8 cellular contexts compared by ENCODE assay signal in the genomic region with DNA sequence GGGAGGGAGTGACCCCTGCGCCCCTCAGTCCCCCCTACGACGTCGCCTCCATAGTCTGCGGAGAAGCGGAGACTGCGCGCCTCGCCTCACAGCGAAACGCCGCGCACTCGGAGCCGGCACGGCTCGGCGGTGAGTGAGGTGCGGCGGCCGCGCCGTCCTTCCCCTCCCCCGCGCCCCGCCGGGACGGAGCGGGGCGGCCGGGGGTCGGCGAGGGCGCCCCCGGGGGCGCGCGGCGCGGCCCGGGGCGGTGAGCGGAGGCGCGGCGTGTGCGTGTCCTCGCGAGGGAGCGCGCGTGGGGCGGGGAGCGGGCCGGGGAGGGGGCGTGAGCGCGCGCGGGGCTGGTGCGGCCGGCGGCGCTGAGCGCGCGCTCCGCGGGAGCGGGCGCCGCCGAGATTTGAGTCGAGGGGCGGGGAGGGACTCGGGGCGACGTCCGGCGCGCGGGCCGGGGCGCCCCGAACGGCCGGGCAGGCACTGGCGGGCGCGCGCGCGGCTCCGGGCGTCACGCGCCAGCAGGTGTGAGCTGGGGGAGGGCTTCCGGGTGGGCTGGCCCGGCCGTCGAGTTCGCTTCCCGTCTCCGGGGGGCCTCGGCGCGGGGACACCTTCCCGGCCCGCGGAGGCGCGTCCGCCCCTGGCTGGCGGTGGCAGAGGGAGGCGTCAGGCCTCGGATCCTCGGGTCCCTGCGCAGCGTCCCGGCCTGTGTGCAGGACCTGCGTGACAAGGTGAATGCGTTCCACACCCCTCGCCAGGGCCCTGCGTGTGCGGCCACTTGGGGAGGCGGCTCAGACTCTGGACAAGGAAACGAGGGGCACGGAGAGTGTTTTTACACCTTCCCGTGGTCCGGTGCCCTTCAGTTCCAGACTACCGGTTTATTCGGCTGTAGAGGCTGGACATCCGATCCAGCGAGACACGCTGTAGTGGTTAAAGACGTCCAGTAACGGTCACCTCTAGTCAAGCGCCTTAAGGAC. TPM values are rescaled to one million over a fixed set of nuclear protein-coding genes. Genes with fewer than 3 reads are reported as not detected.
DNase-seq lines count a peak whose midpoint lies in the region; ATAC-seq and TF ChIP-seq lines count a peak whose summit lies in the region.

No MANE protein-coding gene starts in this region.

- H3K27ac Mint-ChIP-seq in activated T-cell treated with anti-CD3 and anti-CD28 coated beads, Interleukin-2, amount 50 U/mL, for 72 hours, result peak overlapping the region; percentile 95
- peak overlapping the region; percentile 96 for H3K27ac Mint-ChIP-seq in neural progenitor cell

- peak overlapping the region; percentile 89 for H2AFZ ChIP-seq in neural progenitor cell (replicated peaks)

- no peaks in the 10 kb centered on the region for H3K27me3 Mint-ChIP-seq in activated T-cell treated with anti-CD3 and anti-CD28 coated beads, Interleukin-2, amount 50 U/mL, for 72 hours (ENCODE audit: low read depth)
- peaks cover 11% of the 10 kb centered on the region for H3K27me3 Mint-ChIP-seq in neural progenitor cell (ENCODE audit: insufficient read depth, low read depth)

- H3F3A ChIP-seq in neural progenitor cell (ENCODE audit: low read depth), result peaks cover 13% of the 10 kb centered on the region

- peaks cover 61% of the 10 kb centered on the region for H3K4me1 Mint-ChIP-seq in activated T-cell treated with anti-CD3 and anti-CD28 coated beads, Interleukin-2, amount 50 U/mL, for 72 hours (ENCODE audit: low read depth)
- H3K4me1 Mint-ChIP-seq in neural progenitor cell, result peaks cover 16% of the 10 kb centered on the region

- peaks cover 49% of the 10 kb centered on the region for H3K79me2 ChIP-seq in neural progenitor cell (ENCODE audit: low read depth)

- H3K36me3 ChIP-seq in NT2/D1 (ENCODE audit: insufficient read depth, insufficient read length, low read length) (no peaks in the 10 kb centered on the region), neural progenitor cell (no peaks in the 10 kb centered on the region), stomach (no peaks in the 10 kb centered on the region)

- H3K27ac ChIP-seq in neural progenitor cell (peak overlapping the region; percentile 89), stomach (peak overlapping the region; percentile 92 to 98 (median 96))

- H3K9me3 ChIP-seq in NT2/D1 (ENCODE audit: insufficient read depth, low read length), result no peaks in the 10 kb centered on the region
- H3K9me3 ChIP-seq in neural progenitor cell (ENCODE audit: low read depth), result no peaks in the 10 kb centered on the region
- no peaks in the 10 kb centered on the region for H3K9me3 ChIP-seq in stomach

- peak overlapping the region; percentile 75 for H3K9ac ChIP-seq in NT2/D1 (ENCODE audit: insufficient read length, low read depth)
- peak overlapping the region; percentile 86 for H3K9ac ChIP-seq in neural progenitor cell

- H3K27me3 ChIP-seq in NT2/D1 (ENCODE audit: insufficient read depth, insufficient read length), result peaks cover 18% of the 10 kb centered on the region
- peaks cover 29% of the 10 kb centered on the region for H3K27me3 ChIP-seq in neural progenitor cell
- H3K27me3 ChIP-seq in stomach, result no peaks in the 10 kb centered on the region

- H3K9me3 Mint-ChIP-seq in activated T-cell treated with anti-CD3 and anti-CD28 coated beads, Interleukin-2, amount 50 U/mL, for 72 hours, result peaks cover 0 to 2% of the 10 kb centered on the region in 2 donors
- no peaks in the 10 kb centered on the region for H3K9me3 Mint-ChIP-seq in neural progenitor cell

- H3K4me2 ChIP-seq in neural progenitor cell, result peak overlapping the region; percentile 92

- H3K4me3 ChIP-seq in NT2/D1 (ENCODE audit: insufficient read length, low read depth) (peak overlapping the region; percentile 82), fibroblast of villous mesenchyme (ENCODE audit: low read depth, low read length) (peak overlapping the region; percentile 92), neural progenitor cell (peak overlapping the region; percentile 79), stomach (peak overlapping the region; percentile 80 to 95 (median 85))

- intact Hi-C loops in stomach (cut with DNase I; ENCODE audit: low total_unique reads), result no loop called here

- peak; percentile 20 for ATAC-seq in HG02798 (IDR thresholded peaks at IDR 0.05; ENCODE audit: poor library complexity, unreplicated experiment)
- peak; percentile 30 to 34 for ATAC-seq in activated T-cell treated with anti-CD3 and anti-CD28 coated beads, Interleukin-2, amount 50 U/mL, for 72 hours (replicated peaks in 1 of 2)

- peaks cover 49% of the 10 kb centered on the region for H4K20me1 ChIP-seq in neural progenitor cell (ENCODE audit: low read depth)

- TF ChIP-seq POLR2A in stomach (IDR thresholded peaks at IDR 0.05), result no peak

- peak overlapping the region; percentile 88 to 92 for H3K4me3 Mint-ChIP-seq in activated T-cell treated with anti-CD3 and anti-CD28 coated beads, Interleukin-2, amount 50 U/mL, for 72 hours
- H3K4me3 Mint-ChIP-seq in neural progenitor cell, result peak overlapping the region; percentile 97

- peak; percentile 75 for DNase-seq in DMS53 (lab: John Stamatoyannopoulos, UW)
- no peak for DNase-seq in DMS53 treated with DMSO at 0.1 percent for 48 hours (lab: John Stamatoyannopoulos, UW; ENCODE audit: unreplicated experiment)
- DNase-seq in NT2/D1 (ENCODE audit: low read depth, low spot score), result no peak
- DNase-seq in activated T-cell treated with anti-CD3 and anti-CD28 coated beads, Interleukin-2, amount 50 U/mL, for 72 hours, result peak; percentile 79 to 82
- peak; percentile 16 for DNase-seq in fibroblast of villous mesenchyme (ENCODE audit: low read depth)
- DNase-seq in neural progenitor cell (ENCODE audit: low spot score), result peak; percentile 86
- peak; percentile 56 for DNase-seq in stomach

- no peaks in the 10 kb centered on the region for H3K4me1 ChIP-seq in NT2/D1 (ENCODE audit: insufficient read depth, insufficient read length)
- H3K4me1 ChIP-seq in neural progenitor cell, result peaks cover 7% of the 10 kb centered on the region
- H3K4me1 ChIP-seq in stomach, result peaks cover 14 to 70% (median 41%) of the 10 kb centered on the region in 4 donors

- WGBS in stomach, 5 donors, result 0 to 1% (median 1%) methylated on average over 38 to 138 of the region's 138 CpGs

- H3K36me3 Mint-ChIP-seq in activated T-cell treated with anti-CD3 and anti-CD28 coated beads, Interleukin-2, amount 50 U/mL, for 72 hours (ENCODE audit: insufficient read depth in 2 of 2), result peaks cover 0 to 4% of the 10 kb centered on the region in 2 donors
- no peaks in the 10 kb centered on the region for H3K36me3 Mint-ChIP-seq in neural progenitor cell

- TF ChIP-seq CTCF in fibroblast of villous mesenchyme (IDR thresholded peaks at IDR 0.05; ENCODE audit: insufficient read depth, low read depth, low read length) (no peak), neural progenitor cell (IDR thresholded peaks at IDR 0.05) (no peak), stomach (IDR thresholded peaks at IDR 0.05) (no peak)

- no peak for TF ChIP-seq EP300 in stomach (IDR thresholded peaks at IDR 0.05)

RNA-seq across cellular contexts. Expression of gene FAM83F, which starts 50.4 kb away (rescaled TPM):
- total RNA-seq in activated T-cell treated with anti-CD3 and anti-CD28 coated beads, Interleukin-2, amount 50 U/mL, for 72 hours, result under 1 TPM; 0.81 to 0.89 TPM
- total RNA-seq in fibroblast of villous mesenchyme (not detected in 2 replicates), neural progenitor cell (ENCODE audit: low replicate concordance) (0.09 and 0.56 TPM in 2 replicates), stomach (10 to 100 TPM in 2 of 5 donors, 1 to 10 TPM in 2, under 1 TPM in 1; under 0.01 to 17.4 (median 7.3) TPM)
- 10 to 100 TPM in 1 of 3 donors, 1 to 10 TPM in 2; 5.7 to 14.2 (median 7.8) TPM for polyA plus RNA-seq in stomach

Comparison
In these comparisons a context has a peak if more than half of its experiments do, and no peak if none do; other contexts are left out.
1. DNase-seq: peak in DMS53 (single experiment), activated T-cell treated with anti-CD3 and anti-CD28 coated beads, Interleukin-2, amount 50 U/mL, for 72 hours (2 of 2), fibroblast of villous mesenchyme (single experiment), neural progenitor cell (single experiment) and stomach (single experiment); none in DMS53 treated with DMSO at 0.1 percent for 48 hours (single experiment) and NT2/D1 (single experiment).
2. Peak in every context shown above with its lines, with median percentiles within 50 percentile points of each other: H3K4me3 ChIP-seq.